ENCODE assay signal across 20 cellular contexts in genomic region chr18:22469061-22469689, GRCh38. TPM values are rescaled to one million over a fixed set of nuclear protein-coding genes. Genes with fewer than 3 reads are reported as not detected.
A peak's percentile ranks its signal among the peaks of the same experiment; 100 is the strongest.
DNase-seq lines count a peak whose midpoint lies in the region; ATAC-seq and TF ChIP-seq lines count a peak whose summit lies in the region.
"Had no signal": no experiment of that assay in that cellular context is flagged by ENCODE, and none has a peak within 500 bp of the region (broad histone marks: within the 10 kb centered on the region; RNA-seq: fewer than 3 reads in every experiment).

No MANE protein-coding gene starts in this region.

- no peaks in the 10 kb centered on the region for H3K4me1 Mint-ChIP-seq in stimulated activated naive B cell treated with anti-CD40 and anti-IgM and Interleukin-4, amounts not matched to agents 10 μg/mL and 1 μg/mL and 100 μg/mL, for 72 hours
- H3K4me1 Mint-ChIP-seq in activated CD4-positive, alpha-beta T cell treated with anti-CD3 and anti-CD28 coated beads, Interleukin-2, amount 10 ng/mL, durations not matched to agents 24 days and 14 days = no peaks in the 10 kb centered on the region
- H3K4me1 Mint-ChIP-seq: activated naive CD4-positive, alpha-beta T cell treated with anti-CD3 and anti-CD28 coated beads, Interleukin-2, amount 50 U/mL, for 24 hours had no signal

- no peak overlapping the region for H2AFZ ChIP-seq in fibroblast of lung (ENCODE audit: low read length)
- H2AFZ ChIP-seq in osteoblast (ENCODE audit: low read length) = no peak overlapping the region

- no peaks in the 10 kb centered on the region for H4K20me1 ChIP-seq in fibroblast of lung (ENCODE audit: control insufficient read depth, extremely low read depth, insufficient read depth, low read length)
- no peaks in the 10 kb centered on the region for H4K20me1 ChIP-seq in osteoblast (ENCODE audit: insufficient read depth, low read length)

- H3K36me3 ChIP-seq in adipocyte (ENCODE audit: control insufficient read depth, insufficient read depth, low read length, severe bottlenecking) = no peaks in the 10 kb centered on the region
- no peaks in the 10 kb centered on the region for H3K36me3 ChIP-seq in fibroblast of lung (ENCODE audit: control insufficient read depth, insufficient read depth, low read length)
- H3K36me3 ChIP-seq in osteoblast (ENCODE audit: insufficient read depth, low read length) = no peaks in the 10 kb centered on the region
- H3K36me3 ChIP-seq: neutrophil had no signal

- peaks cover 3 to 6% of the 10 kb centered on the region in 2 donors for H3K9me3 Mint-ChIP-seq in stimulated activated naive B cell treated with anti-CD40 and anti-IgM and Interleukin-4, amounts not matched to agents 10 μg/mL and 1 μg/mL and 100 μg/mL, for 72 hours
- H3K9me3 Mint-ChIP-seq in activated CD4-positive, alpha-beta T cell treated with anti-CD3 and anti-CD28 coated beads, Interleukin-2, amount 10 ng/mL, durations not matched to agents 24 days and 14 days = no peaks in the 10 kb centered on the region
- H3K9me3 Mint-ChIP-seq: activated T-helper 1 cell treated with anti-CD3 and anti-CD28 coated beads, Interleukin-12 subunit alpha, Interleukin-12 subunit beta, Interleukin-2, Interleukin-4 antibody, amounts not matched to agents 30 ng/mL and 10 ng/mL and 1 ng/mL, durations not matched to agents 14 hours and 24 hours and 36 hours had no signal

- no peak overlapping the region for H3K4me3 ChIP-seq in adipocyte (ENCODE audit: low read length)
- no peak overlapping the region for H3K4me3 ChIP-seq in fibroblast of lung (replicated peaks in 1 of 4; ENCODE audit: control extremely low read depth in 1 of 4, insufficient read depth in 1 of 4, low read depth in 3 of 4, low read length in 4 of 4)
- H3K4me3 ChIP-seq in osteoblast (ENCODE audit: insufficient read depth, low read length) = no peak overlapping the region
- H3K4me3 ChIP-seq: dorsolateral prefrontal cortex had no signal

- H3K4me2 ChIP-seq in fibroblast of lung (ENCODE audit: extremely low read depth, insufficient read depth, low read length) (no peak overlapping the region), osteoblast (ENCODE audit: insufficient read depth, low read length) (no peak overlapping the region)

- no peak for DNase-seq in HEK293T (ENCODE audit: extremely low spot score)
- peak; percentile 45 for DNase-seq in adipocyte (ENCODE audit: low read depth)
- DNase-seq in fibroblast of lung (ENCODE audit: low read depth in 2 of 2) = peak in 1 of 2 donors; percentile 44
- no peak for DNase-seq in osteoblast (ENCODE audit: insufficient read length, low spot score, missing footprints)
- DNase-seq in stimulated activated naive B cell treated with anti-CD40 and anti-IgM and Interleukin-4, amounts not matched to agents 10 μg/mL and 1 μg/mL and 100 μg/mL, for 72 hours = no peak
- DNase-seq in activated CD4-positive, alpha-beta T cell treated with anti-CD3 and anti-CD28 coated beads, Interleukin-2, amount 10 ng/mL, durations not matched to agents 24 days and 14 days = no peak
- no peak for DNase-seq in dedifferentiated amniotic fluid mesenchymal stem cell (ENCODE audit: extremely low spot score)
- DNase-seq: activated CD4-positive, alpha-beta T cell treated with anti-CD3 and anti-CD28 coated beads for 1 hour; AML-193; DND-41; dorsolateral prefrontal cortex; erythroblast; NCI-H510A treated with DMSO at 0.1 percent for 48 hours had no signal

- TF ChIP-seq CTCF in fibroblast of lung (conservative IDR thresholded peaks at IDR 0.05 in 1 of 2, IDR thresholded peaks at IDR 0.05 in 1 of 2; ENCODE audit: low read depth in 1 of 2, low read length in 2 of 2) (no peak), osteoblast (IDR thresholded peaks at IDR 0.05; ENCODE audit: extremely low read depth, low read depth, low read length) (no peak)

- no peak overlapping the region for H3K27ac Mint-ChIP-seq in stimulated activated naive B cell treated with anti-CD40 and anti-IgM and Interleukin-4, amounts not matched to agents 10 μg/mL and 1 μg/mL and 100 μg/mL, for 72 hours
- no peak overlapping the region for H3K27ac Mint-ChIP-seq in activated CD4-positive, alpha-beta T cell treated with anti-CD3 and anti-CD28 coated beads, Interleukin-2, amount 10 ng/mL, durations not matched to agents 24 days and 14 days
- H3K27ac Mint-ChIP-seq: activated naive CD4-positive, alpha-beta T cell treated with anti-CD3 and anti-CD28 coated beads, Interleukin-2, amount 50 U/mL, for 24 hours; activated T-helper 1 cell treated with anti-CD3 and anti-CD28 coated beads, Interleukin-12 subunit alpha, Interleukin-12 subunit beta, Interleukin-2, Interleukin-4 antibody, amounts not matched to agents 30 ng/mL and 10 ng/mL and 1 ng/mL, durations not matched to agents 14 hours and 24 hours and 36 hours had no signal

- H3K36me3 Mint-ChIP-seq in stimulated activated naive B cell treated with anti-CD40 and anti-IgM and Interleukin-4, amounts not matched to agents 10 μg/mL and 1 μg/mL and 100 μg/mL, for 72 hours = no peaks in the 10 kb centered on the region
- H3K36me3 Mint-ChIP-seq in activated CD4-positive, alpha-beta T cell treated with anti-CD3 and anti-CD28 coated beads, Interleukin-2, amount 10 ng/mL, durations not matched to agents 24 days and 14 days (ENCODE audit: low read depth) = no peaks in the 10 kb centered on the region
- H3K36me3 Mint-ChIP-seq: activated naive CD4-positive, alpha-beta T cell treated with anti-CD3 and anti-CD28 coated beads, Interleukin-2, amount 50 U/mL, for 24 hours; brain had no signal

- no peaks in the 10 kb centered on the region for H3K27me3 Mint-ChIP-seq in stimulated activated naive B cell treated with anti-CD40 and anti-IgM and Interleukin-4, amounts not matched to agents 10 μg/mL and 1 μg/mL and 100 μg/mL, for 72 hours
- no peaks in the 10 kb centered on the region for H3K27me3 Mint-ChIP-seq in activated CD4-positive, alpha-beta T cell treated with anti-CD3 and anti-CD28 coated beads, Interleukin-2, amount 10 ng/mL, durations not matched to agents 24 days and 14 days
- H3K27me3 Mint-ChIP-seq: activated naive CD4-positive, alpha-beta T cell treated with anti-CD3 and anti-CD28 coated beads, Interleukin-2, amount 50 U/mL, for 24 hours; brain had no signal

- H3K27ac ChIP-seq in fibroblast of lung (ENCODE audit: insufficient read depth, low read length) (peak overlapping the region; percentile 66), osteoblast (ENCODE audit: low read depth, low read length) (peak overlapping the region; percentile 97)
- H3K27ac ChIP-seq: dorsolateral prefrontal cortex, neutrophil had no signal

- H3K9me3 ChIP-seq in adipocyte (ENCODE audit: control insufficient read depth, low read length) = peaks cover 6% of the 10 kb centered on the region
- no peaks in the 10 kb centered on the region for H3K9me3 ChIP-seq in fibroblast of lung (ENCODE audit: control insufficient read depth, insufficient read depth, low read depth, low read length)
- H3K9me3 ChIP-seq in osteoblast (ENCODE audit: low read depth, low read length) = peaks cover 3% of the 10 kb centered on the region
- H3K9me3 ChIP-seq: neutrophil had no signal

- H3K79me2 ChIP-seq in fibroblast of lung (ENCODE audit: control insufficient read depth, insufficient read depth, low read length) (no peaks in the 10 kb centered on the region), osteoblast (ENCODE audit: insufficient read depth, low read length) (no peaks in the 10 kb centered on the region)

- CTCF ChIA-PET in HEK293T (lab: Yijun Ruan, JAX) = no interaction called here

- H3K9ac ChIP-seq in adipocyte (ENCODE audit: low read length) (no peak overlapping the region), fibroblast of lung (ENCODE audit: insufficient read depth, low read length) (no peak overlapping the region)

- no peaks in the 10 kb centered on the region for H3K27me3 ChIP-seq in adipocyte (replicated peaks; ENCODE audit: control insufficient read depth, insufficient read depth, low read length)
- no peaks in the 10 kb centered on the region for H3K27me3 ChIP-seq in fibroblast of lung (ENCODE audit: control insufficient read depth, insufficient read depth, low read length)
- no peaks in the 10 kb centered on the region for H3K27me3 ChIP-seq in osteoblast (ENCODE audit: insufficient read depth, low read length)
- H3K27me3 ChIP-seq: neutrophil had no signal

- no peak overlapping the region for H3K4me3 Mint-ChIP-seq in stimulated activated naive B cell treated with anti-CD40 and anti-IgM and Interleukin-4, amounts not matched to agents 10 μg/mL and 1 μg/mL and 100 μg/mL, for 72 hours
- H3K4me3 Mint-ChIP-seq in activated CD4-positive, alpha-beta T cell treated with anti-CD3 and anti-CD28 coated beads, Interleukin-2, amount 10 ng/mL, durations not matched to agents 24 days and 14 days = no peak overlapping the region
- H3K4me3 Mint-ChIP-seq: activated naive CD4-positive, alpha-beta T cell treated with anti-CD3 and anti-CD28 coated beads, Interleukin-2, amount 50 U/mL, for 24 hours; activated T-helper 1 cell treated with anti-CD3 and anti-CD28 coated beads, Interleukin-12 subunit alpha, Interleukin-12 subunit beta, Interleukin-2, Interleukin-4 antibody, amounts not matched to agents 30 ng/mL and 10 ng/mL and 1 ng/mL, durations not matched to agents 14 hours and 24 hours and 36 hours had no signal

- H3K4me1 ChIP-seq in adipocyte (ENCODE audit: control insufficient read depth, insufficient read depth, low read length) (peaks cover 48% of the 10 kb centered on the region), fibroblast of lung (ENCODE audit: control insufficient read depth, extremely low read depth, insufficient read depth, low read length) (peaks cover 29% of the 10 kb centered on the region), osteoblast (ENCODE audit: insufficient read depth, low read length) (peaks cover 52% of the 10 kb centered on the region)

- intact Hi-C loops in activated CD4-positive, alpha-beta T cell treated with anti-CD3 and anti-CD28 coated beads, Interleukin-2, amount 10 ng/mL, durations not matched to agents 24 days and 14 days (cut with micrococcal nuclease) = no loop called here

- POLR2A ChIA-PET in HEK293T (lab: Yijun Ruan, JAX) = interaction anchor here (1.0 to 2.1 kb wide), 5 partner anchors 17 to 90 kb away, joined by 3 to 5 read pairs (median 3); no protein-coding TSS in a partner anchor

- ATAC-seq in stimulated activated naive B cell treated with anti-CD40 and anti-IgM and Interleukin-4, amounts not matched to agents 10 μg/mL and 1 μg/mL and 100 μg/mL, for 72 hours (replicated peaks) = no peak
- ATAC-seq in HG02970 (IDR thresholded peaks at IDR 0.05; ENCODE audit: low FRiP score, unreplicated experiment) = no peak
- ATAC-seq: left lobe of liver had no signal

TF ChIP-seq in HEK293T, 16 proteins besides CTCF, POLR2A, EP300 and RAD21 (continues in another document):
- TF ChIP-seq FOXA1 (IDR thresholded peaks at IDR 0.05) = no peak
- TF ChIP-seq FOXK2 (IDR thresholded peaks at IDR 0.05) = no peak
- no peak for TF ChIP-seq HDGF (IDR thresholded peaks at IDR 0.05; ENCODE audit: borderline replicate concordance)
- no peak for TF ChIP-seq SP1 (IDR thresholded peaks at IDR 0.05)

RNA-seq across cellular contexts. Expression of gene CTAGE1, which starts 51.5 kb away (rescaled TPM):
- under 0.01 TPM in 1 of 2 replicates, not detected in the other for total RNA-seq in fibroblast of lung
- 0.02 TPM in 1 of 2 replicates, not detected in the other for polyA plus RNA-seq in fibroblast of lung
- polyA plus RNA-seq in fibroblast of lung (2012) = not detected in 2 replicates
- polyA minus RNA-seq in fibroblast of lung (ENCODE audit: low replicate concordance) = not detected in 2 replicates
- total RNA-seq in osteoblast = under 0.01 TPM in 1 of 2 replicates, not detected in the other
- total RNA-seq in activated CD4-positive, alpha-beta T cell treated with anti-CD3 and anti-CD28 coated beads, Interleukin-2, amount 10 ng/mL, durations not matched to agents 24 days and 14 days = not detected in 2 replicates
- total RNA-seq: activated T-helper 1 cell treated with anti-CD3 and anti-CD28 coated beads, Interleukin-12 subunit alpha, Interleukin-12 subunit beta, Interleukin-2, Interleukin-4 antibody, amounts not matched to agents 30 ng/mL and 10 ng/mL and 1 ng/mL, durations not matched to agents 14 hours and 24 hours and 36 hours; dorsolateral prefrontal cortex; left lobe of liver; urinary bladder had no signal
- polyA plus RNA-seq: urinary bladder had no signal
